8 cellular contexts compared by ENCODE assay signal in the genomic region with DNA sequence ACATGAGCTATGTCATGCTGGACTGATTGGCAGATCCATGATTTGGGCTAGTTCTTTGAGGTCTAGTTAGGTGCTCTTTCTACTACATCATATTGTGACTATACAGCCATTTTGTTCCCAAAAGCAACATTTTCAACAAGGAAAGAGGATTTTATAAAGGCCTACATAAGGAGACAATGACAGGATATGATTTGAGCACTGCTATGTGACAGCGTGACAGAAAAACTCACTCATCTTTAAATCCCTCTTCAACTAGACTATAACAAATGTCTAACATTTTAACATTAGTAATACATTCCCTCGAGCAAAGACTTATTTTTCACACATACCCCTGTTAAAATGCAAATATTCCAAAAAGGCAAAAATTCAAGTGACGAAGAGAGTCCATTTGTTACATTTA.
"Had no signal": no experiment of that assay in that cellular context is flagged by ENCODE, and none has a peak within 500 bp of the region (broad histone marks: within the 10 kb centered on the region; RNA-seq: fewer than 3 reads in every experiment).

No MANE protein-coding gene starts in this region.

- H3K27ac ChIP-seq: GM23248 had no signal

- H3K4me2 ChIP-seq: GM23338 had no signal

- H2AFZ ChIP-seq: GM23248, GM23338 had no signal

- DNase-seq: GM23248, GOT3, H7, H9, HCEC 1CT, HFFc6 had no signal

- H3K4me3 ChIP-seq: GM23248, GM23338, HAP-1 had no signal

- H3K9ac ChIP-seq: GM23248 had no signal

- H3K36me3 ChIP-seq: HAP-1 had no signal

- H3K9me3 ChIP-seq: HAP-1 had no signal
